Comparison of ENCODE assay signal across 21 cellular contexts in genomic region chr1:94954292-94955220, GRCh38. TPM values are rescaled to one million over a fixed set of nuclear protein-coding genes. Genes with fewer than 3 reads are reported as not detected.
DNase-seq lines count a peak whose midpoint lies in the region; ATAC-seq and TF ChIP-seq lines count a peak whose summit lies in the region.
"Had no signal": no experiment of that assay in that cellular context is flagged by ENCODE, and none has a peak within 500 bp of the region (broad histone marks: within the 10 kb centered on the region; RNA-seq: fewer than 3 reads in every experiment).

No MANE protein-coding gene starts in this region.

- no peak for TF ChIP-seq CTCF in AG04450 (IDR thresholded peaks at IDR 0.05; ENCODE audit: low read depth, low read length)
- TF ChIP-seq CTCF in parathyroid adenoma (IDR thresholded peaks at IDR 0.05): no peak

- DNase-seq in AG04450 (ENCODE audit: low read depth, low spot score) (no peak), amniotic epithelial cell (ENCODE audit: low read depth) (peak; percentile 29), right cardiac atrium (no peak), NCI-H1694 (lab: John Stamatoyannopoulos, UW) (no peak)
- DNase-seq in stimulated activated naive CD4-positive, alpha-beta T cell treated with Interleukin-2 at 50 U/mL for 16 hours (lab: John Stamatoyannopoulos, UW): no peak
- DNase-seq in central memory CD4-positive, alpha-beta T cell: no peak
- DNase-seq: activated CD8-positive, alpha-beta T cell treated with anti-CD3 and anti-CD28 coated beads, Interleukin-2, amount 10 ng/mL, durations not matched to agents 7 days and 5 days; CD4-positive, CD25-positive, alpha-beta regulatory T cell; colonic mucosa; DMS79 treated with DMSO at 0.1 percent for 48 hours; HCEC 1CT; hippocampal formation; naive B cell; NCI-H187 treated with DMSO at 0.1 percent for 48 hours; NCI-H510A treated with DMSO at 0.1 percent for 48 hours; stimulated activated CD4-positive, alpha-beta T cell treated with anti-CD3 and anti-CD28 coated beads, Interleukin-4, amount 100 ng/mL, for 1 hour; stimulated activated CD8-positive, alpha-beta memory T cell treated with anti-CD3 and anti-CD28 coated beads, Interleukin-4, amount 100 ng/mL, for 48 hours; thyroid gland had no signal

- H3K27me3 ChIP-seq in AG04450 (ENCODE audit: control insufficient read depth, insufficient read depth, low read length) (no peaks in the 10 kb centered on the region), right cardiac atrium (ENCODE audit: control insufficient read depth, insufficient read depth) (no peaks in the 10 kb centered on the region), parathyroid adenoma (ENCODE audit: control insufficient read depth, insufficient read depth, low read length) (no peaks in the 10 kb centered on the region)
- H3K27me3 ChIP-seq: colonic mucosa, esophagus muscularis mucosa, thyroid gland had no signal

- intact Hi-C loops in right cardiac atrium (cut with DNase I): no loop called here

- peak overlapping the region; percentile 22 for H2AFZ ChIP-seq in parathyroid adenoma

- no peak overlapping the region for H3K9ac ChIP-seq in parathyroid adenoma

- H3K4me2 ChIP-seq in parathyroid adenoma (ENCODE audit: low read length): no peak overlapping the region

- POLR2A ChIA-PET in AG04450 (lab: Yijun Ruan, JAX): interaction anchor here (0.6 to 0.7 kb wide), 2 partner anchors 8 to 294 kb away, joined by 3 to 7 read pairs; no protein-coding TSS in a partner anchor

- 41% methylated on average over 9 of the region's 9 CpGs for WGBS in right cardiac atrium

- H3K4me1 ChIP-seq in right cardiac atrium (ENCODE audit: control insufficient read depth, insufficient read depth, low read length) (no peaks in the 10 kb centered on the region), parathyroid adenoma (no peaks in the 10 kb centered on the region)

- H3K4me3 ChIP-seq in AG04450 (ENCODE audit: low read depth, low read length) (no peak overlapping the region), right cardiac atrium (ENCODE audit: low read length) (no peak overlapping the region), parathyroid adenoma (ENCODE audit: low read depth, low read length) (no peak overlapping the region)
- H3K4me3 ChIP-seq: colonic mucosa, esophagus muscularis mucosa, thyroid gland had no signal

- ATAC-seq in right cardiac atrium (peak; percentile 56 to 74), HG02678 (IDR thresholded peaks at IDR 0.05; ENCODE audit: unreplicated experiment) (no peak)
- ATAC-seq: activated CD8-positive, alpha-beta T cell treated with anti-CD3 and anti-CD28 coated beads, Interleukin-2, amount 10 ng/mL, durations not matched to agents 7 days and 5 days had no signal

- no peaks in the 10 kb centered on the region for H3K36me3 ChIP-seq in parathyroid adenoma (ENCODE audit: control insufficient read depth, insufficient read depth, low read length)
- H3K36me3 ChIP-seq: colonic mucosa, esophagus muscularis mucosa, thyroid gland had no signal

- H3K79me2 ChIP-seq in parathyroid adenoma: no peaks in the 10 kb centered on the region

- CTCF ChIA-PET in AG04450 (lab: Charles Lee): interaction anchor here (0.6 to 2.0 kb wide), 3 partner anchors 87 to 123 kb away, joined by 3 to 5 read pairs (median 5); no protein-coding TSS in a partner anchor

- H3K9me3 ChIP-seq in AG04450 (ENCODE audit: control insufficient read depth, insufficient read depth, low read length) (no peaks in the 10 kb centered on the region; the same call in 1 of the 2 replicates), right cardiac atrium (ENCODE audit: control insufficient read depth, low read length) (no peaks in the 10 kb centered on the region), parathyroid adenoma (ENCODE audit: control insufficient read depth, low read length) (no peaks in the 10 kb centered on the region)
- H3K9me3 ChIP-seq: colonic mucosa, esophagus muscularis mucosa, thyroid gland had no signal

- peak overlapping the region; percentile 13 for H3K27ac ChIP-seq in AG04450 (ENCODE audit: low read depth, low read length)
- peak overlapping the region; percentile 56 for H3K27ac ChIP-seq in right cardiac atrium (ENCODE audit: low read length)
- H3K27ac ChIP-seq in parathyroid adenoma: no peak overlapping the region
- H3K27ac ChIP-seq: colonic mucosa, thyroid gland had no signal

RNA-seq across cellular contexts. Expression of gene CNN3, which starts 27.6 kb away (rescaled TPM):
- 374 and 438 TPM in 2 replicates for polyA plus RNA-seq in AG04450 (2011; rRNA removed)
- polyA minus RNA-seq in AG04450 (2011; rRNA and poly(A)+ RNA removed): 307 and 327 TPM in 2 replicates
- 100 to 1,000 TPM; 105 to 162 (median 112) TPM for total RNA-seq in right cardiac atrium
- 61.2 TPM for polyA plus RNA-seq in right cardiac atrium
